ENCODE assay signal across 8 cellular contexts in genomic region chr21:17612565-17613241, GRCh38. TPM values are rescaled to one million over a fixed set of nuclear protein-coding genes. Genes with fewer than 3 reads are reported as not detected.
DNase-seq lines count a peak whose midpoint lies in the region; ATAC-seq and TF ChIP-seq lines count a peak whose summit lies in the region.

TSS of gene BTG3 (minus strand) at chr21:17612901. CDS start at chr21:17609144, 3,757 bp downstream.

- H3K79me2 ChIP-seq in SK-N-SH (ENCODE audit: insufficient read depth) (peaks cover 45% of the 10 kb centered on the region), osteoblast (ENCODE audit: insufficient read depth, low read length) (peaks cover 42% of the 10 kb centered on the region)

- no peaks in the 10 kb centered on the region for H3K27me3 Mint-ChIP-seq in activated naive CD4-positive, alpha-beta T cell treated with anti-CD3 and anti-CD28 coated beads, Interleukin-2, amount 10 ng/mL, durations not matched to agents 7 days and 5 days

- no peak for TF ChIP-seq EP300 in SK-N-SH (IDR thresholded peaks at IDR 0.05; ENCODE audit: borderline replicate concordance in 1 of 2, low read depth in 1 of 2, low read length in 1 of 2)

- TF ChIP-seq CTCF in SK-N-SH (IDR thresholded peaks at IDR 0.05) (no peak), osteoblast (IDR thresholded peaks at IDR 0.05; ENCODE audit: extremely low read depth, low read depth, low read length) (no peak)

- H3K9me3 ChIP-seq in KOPT-K1 (ENCODE audit: insufficient read depth, low read length, poor library complexity, severe bottlenecking), result no peaks in the 10 kb centered on the region
- H3K9me3 ChIP-seq in SK-N-SH, result no peaks in the 10 kb centered on the region
- H3K9me3 ChIP-seq in osteoblast (ENCODE audit: low read depth, low read length), result no peaks in the 10 kb centered on the region

- H3K27ac ChIP-seq in KOPT-K1 (ENCODE audit: low read depth, low read length, poor library complexity, severe bottlenecking) (peak within 1 kb of the TSS; percentile 81), SK-N-SH (ENCODE audit: low read depth in 2 of 2, low read length in 1 of 2) (peak within 1 kb of the TSS; percentile 62 to 81), osteoblast (ENCODE audit: low read depth, low read length) (peak within 1 kb of the TSS; percentile 97), temporal lobe (ENCODE audit: low read depth, low read length) (peak within 1 kb of the TSS; percentile 85)

- H3K4me3 ChIP-seq in SK-N-SH (ENCODE audit: low read depth in 2 of 2, low read length in 1 of 2), result peak within 1 kb of the TSS; percentile 91
- H3K4me3 ChIP-seq in osteoblast (ENCODE audit: insufficient read depth, low read length), result peak within 1 kb of the TSS; percentile 81

- H2AFZ ChIP-seq in SK-N-SH (ENCODE audit: low read depth) (peak within 1 kb of the TSS; percentile 99), osteoblast (ENCODE audit: low read length) (peak within 1 kb of the TSS; percentile 96)

- H3K4me1 Mint-ChIP-seq in activated naive CD4-positive, alpha-beta T cell treated with anti-CD3 and anti-CD28 coated beads, Interleukin-2, amount 10 ng/mL, durations not matched to agents 7 days and 5 days, result peaks cover 46% of the 10 kb centered on the region

- DNase-seq in ELF-1 (ENCODE audit: low read depth, low spot score), result peak; percentile 85
- DNase-seq in SK-N-SH, result peak; percentile 99
- peak; percentile 84 for DNase-seq in activated naive CD4-positive, alpha-beta T cell treated with anti-CD3 and anti-CD28 coated beads, Interleukin-2, amount 10 ng/mL, durations not matched to agents 7 days and 5 days
- no peak for DNase-seq in glomerular endothelial cell (ENCODE audit: extremely low read depth, low read depth, low spot score)
- DNase-seq in osteoblast (ENCODE audit: insufficient read length, low spot score, missing footprints), result peak; percentile 95

- H3K9me3 Mint-ChIP-seq in activated naive CD4-positive, alpha-beta T cell treated with anti-CD3 and anti-CD28 coated beads, Interleukin-2, amount 10 ng/mL, durations not matched to agents 7 days and 5 days, result no peaks in the 10 kb centered on the region

- H3F3A ChIP-seq in SK-N-SH (replicated peaks; ENCODE audit: insufficient read depth), result peaks cover 16% of the 10 kb centered on the region

- H3K36me3 ChIP-seq in KOPT-K1 (ENCODE audit: insufficient read depth, low read length) (peaks cover 16% of the 10 kb centered on the region), SK-N-SH (replicated peaks in 1 of 2; ENCODE audit: control insufficient read depth in 1 of 2, insufficient read depth in 2 of 2, low read length in 1 of 2) (peaks cover under 1 to 2% of the 10 kb centered on the region in 2 experiments), osteoblast (ENCODE audit: insufficient read depth, low read length) (peaks cover 9% of the 10 kb centered on the region)

- POLR2A ChIA-PET in SK-N-SH (lab: Yijun Ruan, JAX), result no interaction called here

- WGBS in SK-N-SH (ENCODE audit: low lambda C conversion rate), result 3% methylated on average over 7 of the region's 102 CpGs

- CTCF ChIA-PET in SK-N-SH (lab: Yijun Ruan, JAX), result interaction anchor here (1.1 to 1.9 kb wide), 2 partner anchors 58 to 226 kb away, joined by 3 to 8 read pairs; no protein-coding TSS in a partner anchor
- CTCF ChIA-PET in activated naive CD4-positive, alpha-beta T cell treated with anti-CD3 and anti-CD28 coated beads, Interleukin-2, amount 10 ng/mL, durations not matched to agents 7 days and 5 days (lab: Charles Lee), result no interaction called here

- H3K27me3 ChIP-seq in SK-N-SH (ENCODE audit: insufficient read depth) (no peaks in the 10 kb centered on the region), osteoblast (ENCODE audit: insufficient read depth, low read length) (no peaks in the 10 kb centered on the region)

- H3K4me2 ChIP-seq in SK-N-SH, result peak within 1 kb of the TSS; percentile 85
- peak within 1 kb of the TSS; percentile 94 for H3K4me2 ChIP-seq in osteoblast (ENCODE audit: insufficient read depth, low read length)

- H3K4me1 ChIP-seq in SK-N-SH (ENCODE audit: control insufficient read depth in 1 of 2, insufficient read depth in 2 of 2, low read depth in 1 of 2, low read length in 1 of 2) (peaks cover 0 to 6% of the 10 kb centered on the region in 2 experiments; a peak in 3 of 4 replicates), osteoblast (ENCODE audit: insufficient read depth, low read length) (peaks cover 18% of the 10 kb centered on the region)

- peak within 1 kb of the TSS; percentile 89 for H3K9ac ChIP-seq in SK-N-SH

- no peak for TF ChIP-seq RAD21 in SK-N-SH (IDR thresholded peaks at IDR 0.05; ENCODE audit: low read length)

- H4K20me1 ChIP-seq in SK-N-SH (ENCODE audit: insufficient read depth) (no peaks in the 10 kb centered on the region), osteoblast (ENCODE audit: insufficient read depth, low read length) (no peaks in the 10 kb centered on the region)

- H3K27ac Mint-ChIP-seq in activated naive CD4-positive, alpha-beta T cell treated with anti-CD3 and anti-CD28 coated beads, Interleukin-2, amount 10 ng/mL, durations not matched to agents 7 days and 5 days, result peak within 1 kb of the TSS; percentile 97

- peak within 1 kb of the TSS; percentile 95 for H3K4me3 Mint-ChIP-seq in activated naive CD4-positive, alpha-beta T cell treated with anti-CD3 and anti-CD28 coated beads, Interleukin-2, amount 10 ng/mL, durations not matched to agents 7 days and 5 days

- no peaks in the 10 kb centered on the region for H3K9me2 ChIP-seq in SK-N-SH

- ATAC-seq in GM21786 (IDR thresholded peaks at IDR 0.05; ENCODE audit: unreplicated experiment), result peak; percentile 59

- peaks cover 31% of the 10 kb centered on the region for H3K36me3 Mint-ChIP-seq in activated naive CD4-positive, alpha-beta T cell treated with anti-CD3 and anti-CD28 coated beads, Interleukin-2, amount 10 ng/mL, durations not matched to agents 7 days and 5 days

TF ChIP-seq in SK-N-SH, 30 proteins besides CTCF, POLR2A, EP300 and RAD21:
- TF ChIP-seq MAX (IDR thresholded peaks at IDR 0.05; ENCODE audit: low read depth) (peak; percentile 52; the same call in 1 of the 2 replicates), SMC3 (IDR thresholded peaks at IDR 0.05; ENCODE audit: low read depth, low read length) (no peak), NRF1 (IDR thresholded peaks at IDR 0.05; ENCODE audit: low read depth, low read length) (peak; percentile 48), GABPA (IDR thresholded peaks at IDR 0.05; ENCODE audit: low read depth) (0 out of 2 replicates have a peak, but pooled peaks have one; percentile 43), ZBTB33 (IDR thresholded peaks at IDR 0.05; ENCODE audit: borderline replicate concordance, low read depth) (no peak), SIN3A (IDR thresholded peaks at IDR 0.05; ENCODE audit: borderline replicate concordance, low read depth, low read length) (no peak), MXI1 (IDR thresholded peaks at IDR 0.05; ENCODE audit: low read depth, low read length) (no peak; the same call in 1 of the 2 replicates), TAF1 (IDR thresholded peaks at IDR 0.05; ENCODE audit: borderline replicate concordance, low read depth, low read length) (peak; percentile 61), JUND (IDR thresholded peaks at IDR 0.05) (no peak), MEF2A (IDR thresholded peaks at IDR 0.05; ENCODE audit: borderline replicate concordance, low read depth) (no peak)
TF ChIP-seq in SK-N-SH: peak in this region for 4.

RNA-seq across cellular contexts. Expression of gene BTG3, which starts in this region (rescaled TPM):
- 36.7 and 42.5 TPM in 2 replicates for polyA plus RNA-seq in SK-N-SH (2012; rRNA removed)
- 49.9 and 54.6 TPM in 2 replicates for polyA plus RNA-seq in SK-N-SH (2012; cell fraction: cytosol; rRNA removed)
- 30.4 and 37.3 TPM in 2 replicates for polyA plus RNA-seq in SK-N-SH (2012; cell fraction: nucleus; rRNA removed)
- total RNA-seq in glomerular endothelial cell (39.7 and 46.7 TPM in 2 replicates), osteoblast (22.1 and 22.4 TPM in 2 replicates), temporal lobe (24.3 TPM)
